8 cellular contexts compared by ENCODE assay signal in the genomic region with DNA sequence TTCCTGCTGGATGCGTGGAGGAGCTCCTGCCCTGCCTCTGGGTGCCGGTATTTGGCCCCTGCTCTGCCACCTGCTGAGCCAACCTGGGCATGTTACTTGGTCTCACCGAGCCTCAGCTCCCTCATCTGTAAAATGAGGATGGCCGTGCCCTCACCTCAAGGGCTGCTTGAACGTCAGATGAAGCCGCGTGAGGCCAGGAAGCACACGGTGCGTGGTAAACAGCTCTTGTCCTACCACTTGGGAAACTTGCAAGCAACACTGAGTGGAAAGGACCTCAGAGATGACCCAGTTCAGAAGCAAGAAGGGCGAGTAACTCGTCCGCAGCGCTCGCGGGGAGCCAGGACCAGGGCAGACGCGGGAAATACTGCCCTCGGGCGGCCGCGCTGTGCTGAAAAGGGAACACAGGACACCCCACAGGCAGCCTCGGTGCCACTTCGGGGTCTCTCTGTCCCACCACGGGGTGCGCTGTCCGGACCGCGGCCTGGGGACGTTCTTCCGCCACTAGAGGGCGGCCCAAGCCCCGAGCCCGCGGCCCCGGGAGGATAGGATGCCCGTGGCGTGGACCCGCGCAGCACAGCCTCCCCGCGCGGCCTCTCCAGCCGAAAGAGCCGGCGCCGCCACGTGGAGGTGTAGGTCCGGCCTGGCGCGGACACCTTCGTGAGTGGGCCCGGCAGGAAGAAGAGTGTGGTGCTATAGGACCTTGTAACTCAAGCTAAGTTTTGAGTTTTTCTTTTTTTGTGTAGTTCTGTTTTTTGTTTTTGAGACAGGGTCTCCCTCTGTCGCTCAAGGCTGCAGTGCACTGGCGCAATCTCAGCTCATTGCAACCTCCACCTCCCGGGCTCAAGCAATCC.
DNase-seq lines count a peak whose midpoint lies in the region; ATAC-seq and TF ChIP-seq lines count a peak whose summit lies in the region.

No MANE protein-coding gene starts in this region.

- H3K27ac Mint-ChIP-seq in endothelial cell (ENCODE audit: unreplicated experiment): no peak overlapping the region

- peak; percentile 23 for DNase-seq in NCI-H1105 treated with DMSO at 0.1 percent for 48 hours (lab: John Stamatoyannopoulos, UW)
- no peak for DNase-seq in NCI-H1105 (lab: John Stamatoyannopoulos, UW)
- DNase-seq in NCI-H526 (lab: John Stamatoyannopoulos, UW): peak; percentile 36 to 85
- peak; percentile 53 to 71 (median 60) for DNase-seq in activated CD8-positive, alpha-beta memory T cell treated with anti-CD3 and anti-CD28 coated beads for 48 hours (ENCODE audit: low read depth in 2 of 3, low spot score in 2 of 3)
- DNase-seq in endothelial cell (ENCODE audit: low spot score): peak; percentile 83
- peak; percentile 32 for DNase-seq in middle frontal gyrus (ENCODE audit: extremely low spot score, low spot score)
- DNase-seq in stimulated activated CD8-positive, alpha-beta memory T cell treated with anti-CD3 and anti-CD28 coated beads, Interleukin-4, amount 100 ng/mL, for 4 hours (ENCODE audit: low read depth in 2 of 2, low spot score in 1 of 2): peak; percentile 39 to 46

- peak; percentile 94 for ATAC-seq in HG02885 (IDR thresholded peaks at IDR 0.05; ENCODE audit: poor library complexity, unreplicated experiment)

- H3K9me3 Mint-ChIP-seq in endothelial cell (ENCODE audit: unreplicated experiment): peaks cover 7% of the 10 kb centered on the region

- peaks cover 10% of the 10 kb centered on the region for H3K4me1 Mint-ChIP-seq in endothelial cell (ENCODE audit: unreplicated experiment)

- no peak overlapping the region for H3K4me3 Mint-ChIP-seq in endothelial cell (ENCODE audit: unreplicated experiment)

- peak; percentile 85 for TF ChIP-seq CTCF in endothelial cell (IDR thresholded peaks at IDR 0.05; ENCODE audit: unreplicated experiment)

- H3K36me3 Mint-ChIP-seq in endothelial cell (ENCODE audit: low read depth, unreplicated experiment): peaks cover 4% of the 10 kb centered on the region

- H3K27me3 Mint-ChIP-seq in endothelial cell (ENCODE audit: unreplicated experiment): peaks cover 13% of the 10 kb centered on the region
